2 cellular contexts compared by ENCODE assay signal in genomic region chr17:57970706-57971105, GRCh38.
TF ChIP-seq lines count a peak whose summit lies in the region.

No MANE protein-coding gene starts in this region.

TF ChIP-seq in IMR-90, 13 proteins besides CTCF, POLR2A, EP300 and RAD21:
- TF ChIP-seq CHD1 (IDR thresholded peaks at IDR 0.05; ENCODE audit: low read depth, low read length) (no peak), ELK1 (IDR thresholded peaks at IDR 0.05; ENCODE audit: borderline replicate concordance, low read depth, low read length) (no peak), USF2 (IDR thresholded peaks at IDR 0.05; ENCODE audit: low read depth, low read length) (no peak), MXI1 (IDR thresholded peaks at IDR 0.05; ENCODE audit: borderline replicate concordance, low read depth, low read length) (no peak), NFE2L2 (IDR thresholded peaks at IDR 0.05; ENCODE audit: low read depth, low read length) (no peak), BHLHE40 (IDR thresholded peaks at IDR 0.05; ENCODE audit: low read depth, low read length) (no peak), RFX5 (IDR thresholded peaks at IDR 0.05; ENCODE audit: low read depth, low read length) (no peak), FOS (IDR thresholded peaks at IDR 0.05; ENCODE audit: low read depth, low read length) (no peak), MAZ (IDR thresholded peaks at IDR 0.05; ENCODE audit: borderline replicate concordance, low read depth, low read length) (no peak), SMC3 (IDR thresholded peaks at IDR 0.05; ENCODE audit: low read depth, low read length) (no peak), CEBPB (IDR thresholded peaks at IDR 0.05; ENCODE audit: low read depth, low read length) (no peak), RCOR1 (IDR thresholded peaks at IDR 0.05; ENCODE audit: insufficient replicate concordance, low read length) (no peak), MAFK (IDR thresholded peaks at IDR 0.05; ENCODE audit: low read depth, low read length) (no peak)

TF ChIP-seq in endothelial cell of umbilical vein, 7 proteins besides CTCF, POLR2A, EP300 and RAD21:
- no peak for TF ChIP-seq MYC (IDR thresholded peaks at IDR 0.05; ENCODE audit: low read depth, low read length)
- TF ChIP-seq MAX (IDR thresholded peaks at IDR 0.05; ENCODE audit: insufficient read depth, insufficient read length): no peak
- TF ChIP-seq GATA2 (IDR thresholded peaks at IDR 0.05; ENCODE audit: insufficient read depth, insufficient read length, low read depth, low read length): no peak
- no peak for TF ChIP-seq POLR2AphosphoS5 (IDR thresholded peaks at IDR 0.05; ENCODE audit: insufficient read depth, low read depth, low read length)
- no peak for TF ChIP-seq JUN (IDR thresholded peaks at IDR 0.05; ENCODE audit: borderline replicate concordance, insufficient read depth, insufficient read length, low read depth)
- no peak for TF ChIP-seq EZH2 (IDR thresholded peaks at IDR 0.05; ENCODE audit: borderline replicate concordance, low read depth, low read length, severe bottlenecking)
- TF ChIP-seq FOS (IDR thresholded peaks at IDR 0.05; ENCODE audit: borderline replicate concordance, insufficient read depth, low read length): peak; percentile 56
